ENCODE assay signal across 8 cellular contexts in the genomic region with DNA sequence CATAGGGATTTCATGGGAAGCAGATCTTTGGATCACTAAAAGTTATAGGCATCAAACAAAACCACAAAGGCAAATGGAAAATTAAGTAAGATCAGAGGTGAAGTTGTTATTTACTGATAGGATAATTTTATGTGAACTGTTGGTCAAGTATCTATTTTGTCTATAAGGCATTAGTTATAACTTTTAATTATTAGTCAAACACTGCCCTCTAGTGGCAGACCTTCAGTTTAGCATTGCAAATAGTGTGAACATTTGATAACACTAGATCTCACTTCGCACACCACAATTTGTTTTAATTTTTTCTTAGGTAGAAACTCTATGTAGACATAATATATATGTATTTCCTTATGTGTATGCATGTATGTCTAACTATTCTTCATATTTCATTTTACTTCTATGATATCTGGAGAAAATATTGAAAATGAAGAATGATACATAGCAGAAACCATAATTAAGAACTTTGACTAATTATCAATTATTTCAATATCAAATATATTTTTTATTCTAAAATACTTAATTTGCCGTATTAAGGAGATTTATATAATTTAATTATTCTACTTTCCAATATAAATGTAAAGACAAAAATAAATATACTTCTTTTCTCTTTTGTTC.
DNase-seq lines count a peak whose midpoint lies in the region; ATAC-seq and TF ChIP-seq lines count a peak whose summit lies in the region.
"Had no signal": no experiment of that assay in that cellular context is flagged by ENCODE, and none has a peak within 500 bp of the region (broad histone marks: within the 10 kb centered on the region; RNA-seq: fewer than 3 reads in every experiment).

No MANE protein-coding gene starts in this region.

- ATAC-seq in GM19035 (IDR thresholded peaks at IDR 0.05; ENCODE audit: unreplicated experiment) (peak; percentile 89), HG03108 (IDR thresholded peaks at IDR 0.05; ENCODE audit: unreplicated experiment) (peak; percentile 72)

- H3K4me3 ChIP-seq in liver (ENCODE audit: low read depth in 1 of 3, low read length in 3 of 3) = no peak overlapping the region

- H3K27ac ChIP-seq in liver (ENCODE audit: low read depth in 1 of 2, low read length in 2 of 2) = no peak overlapping the region

- H3K4me1 ChIP-seq in liver (ENCODE audit: control insufficient read depth in 4 of 4, insufficient read depth in 4 of 4, low read length in 3 of 4) = peaks cover 0 to 1% (median 0%) of the 10 kb centered on the region in 4 donors

- no peaks in the 10 kb centered on the region for H3K4me1 Mint-ChIP-seq in brain
- H3K4me1 Mint-ChIP-seq: activated naive CD4-positive, alpha-beta T cell treated with anti-CD3 and anti-CD28 coated beads, Interleukin-2, amount 50 U/mL, for 24 hours had no signal

- DNase-seq in DMS53 treated with DMSO at 0.1 percent for 48 hours (lab: John Stamatoyannopoulos, UW; ENCODE audit: unreplicated experiment) (peak; percentile 38), NCI-H345 treated with DMSO at 0.1 percent for 48 hours (lab: John Stamatoyannopoulos, UW; ENCODE audit: unreplicated experiment) (peak; percentile 7), T1000 (lab: John Stamatoyannopoulos, UW) (no peak)

- peaks cover 0 to 8% (median 3%) of the 10 kb centered on the region in 5 experiments for H3K9me3 Mint-ChIP-seq in brain
- H3K9me3 Mint-ChIP-seq: activated naive CD4-positive, alpha-beta T cell treated with anti-CD3 and anti-CD28 coated beads, Interleukin-2, amount 50 U/mL, for 24 hours had no signal

- no peak overlapping the region for H3K4me3 Mint-ChIP-seq in brain
- H3K4me3 Mint-ChIP-seq: activated naive CD4-positive, alpha-beta T cell treated with anti-CD3 and anti-CD28 coated beads, Interleukin-2, amount 50 U/mL, for 24 hours had no signal

- peak; percentile 71 to 75 for TF ChIP-seq RAD21 in liver (IDR thresholded peaks at IDR 0.05)

- H3K27me3 ChIP-seq in liver (ENCODE audit: control insufficient read depth in 4 of 4, insufficient read depth in 4 of 4, low read length in 3 of 4) = peaks cover 0 to 3% (median 0%) of the 10 kb centered on the region in 4 donors

- 19% methylated on average over 2 of the region's 2 CpGs for WGBS in liver

- no peak overlapping the region for H3K27ac Mint-ChIP-seq in brain
- H3K27ac Mint-ChIP-seq: activated naive CD4-positive, alpha-beta T cell treated with anti-CD3 and anti-CD28 coated beads, Interleukin-2, amount 50 U/mL, for 24 hours had no signal

- TF ChIP-seq CTCF in brain (conservative IDR thresholded peaks at IDR 0.05) (peak; percentile 82 to 91), liver (IDR thresholded peaks at IDR 0.05; ENCODE audit: low read depth, low read length, missing input control) (peak; percentile 78)

- no peaks in the 10 kb centered on the region for H3K9me3 ChIP-seq in liver (ENCODE audit: control insufficient read depth in 4 of 4, low read length in 3 of 4)

- no peaks in the 10 kb centered on the region for H3K36me3 Mint-ChIP-seq in brain
- H3K36me3 Mint-ChIP-seq: activated naive CD4-positive, alpha-beta T cell treated with anti-CD3 and anti-CD28 coated beads, Interleukin-2, amount 50 U/mL, for 24 hours had no signal

- H3K9ac ChIP-seq in liver (ENCODE audit: low read depth in 1 of 2, low read length in 2 of 2) = no peak overlapping the region

- no peaks in the 10 kb centered on the region for H3K36me3 ChIP-seq in liver (ENCODE audit: control insufficient read depth in 4 of 4, insufficient read depth in 3 of 4, low read depth in 1 of 4, low read length in 3 of 4)

- H3K27me3 Mint-ChIP-seq in brain = no peaks in the 10 kb centered on the region
- H3K27me3 Mint-ChIP-seq: activated naive CD4-positive, alpha-beta T cell treated with anti-CD3 and anti-CD28 coated beads, Interleukin-2, amount 50 U/mL, for 24 hours had no signal

TF ChIP-seq in liver, 16 proteins besides CTCF, POLR2A, EP300 and RAD21:
- TF ChIP-seq, protein P1, sequence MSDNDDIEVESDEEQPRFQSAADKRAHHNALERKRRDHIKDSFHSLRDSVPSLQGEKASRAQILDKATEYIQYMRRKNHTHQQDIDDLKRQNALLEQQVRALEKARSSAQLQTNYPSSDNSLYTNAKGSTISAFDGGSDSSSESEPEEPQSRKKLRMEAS (IDR thresholded peaks at IDR 0.05) = no peak
- TF ChIP-seq, protein P2, sequence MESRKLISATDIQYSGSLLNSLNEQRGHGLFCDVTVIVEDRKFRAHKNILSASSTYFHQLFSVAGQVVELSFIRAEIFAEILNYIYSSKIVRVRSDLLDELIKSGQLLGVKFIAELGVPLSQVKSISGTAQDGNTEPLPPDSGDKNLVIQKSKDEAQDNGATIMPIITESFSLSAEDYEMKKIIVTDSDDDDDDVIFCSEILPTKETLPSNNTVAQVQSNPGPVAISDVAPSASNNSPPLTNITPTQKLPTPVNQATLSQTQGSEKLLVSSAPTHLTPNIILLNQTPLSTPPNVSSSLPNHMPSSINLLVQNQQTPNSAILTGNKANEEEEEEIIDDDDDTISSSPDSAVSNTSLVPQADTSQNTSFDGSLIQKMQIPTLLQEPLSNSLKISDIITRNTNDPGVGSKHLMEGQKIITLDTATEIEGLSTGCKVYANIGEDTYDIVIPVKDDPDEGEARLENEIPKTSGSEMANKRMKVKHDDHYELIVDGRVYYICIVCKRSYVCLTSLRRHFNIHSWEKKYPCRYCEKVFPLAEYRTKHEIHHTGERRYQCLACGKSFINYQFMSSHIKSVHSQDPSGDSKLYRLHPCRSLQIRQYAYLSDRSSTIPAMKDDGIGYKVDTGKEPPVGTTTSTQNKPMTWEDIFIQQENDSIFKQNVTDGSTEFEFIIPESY (IDR thresholded peaks at IDR 0.05) = no peak
- TF ChIP-seq SP1 (IDR thresholded peaks at IDR 0.05) (no peak), RXRA (IDR thresholded peaks at IDR 0.05) (no peak), EGR1 (IDR thresholded peaks at IDR 0.05; ENCODE audit: low read depth in 2 of 2) (no peak), HNF4A (conservative IDR thresholded peaks at IDR 0.05) (no peak)
